24 cellular contexts compared by ENCODE assay signal in genomic region chr2:198534756-198535155, GRCh38.
"Had no signal": no experiment of that assay in that cellular context is flagged by ENCODE, and none has a peak within 500 bp of the region (broad histone marks: within the 10 kb centered on the region; RNA-seq: fewer than 3 reads in every experiment).

No MANE protein-coding gene starts in this region.

- H3K9me3 ChIP-seq: colonic mucosa, esophagus muscularis mucosa, esophagus squamous epithelium, gastrocnemius medialis, gastroesophageal sphincter, heart left ventricle had no signal

- H3K27ac ChIP-seq: colonic mucosa, coronary artery, dorsolateral prefrontal cortex, epithelial cell of prostate, esophagus muscularis mucosa, esophagus squamous epithelium, foreskin keratinocyte, gastrocnemius medialis, gastroesophageal sphincter, heart left ventricle, heart right ventricle had no signal

- ATAC-seq: effector memory CD8-positive, alpha-beta T cell; esophagus mucosa; foreskin keratinocyte; gastrocnemius medialis; gastroesophageal sphincter; heart left ventricle; heart right ventricle had no signal

- H3K4me1 ChIP-seq: colonic mucosa, esophagus muscularis mucosa, esophagus squamous epithelium, foreskin keratinocyte, gastrocnemius medialis, gastroesophageal sphincter, heart left ventricle, heart right ventricle had no signal

- H3K27me3 ChIP-seq: colonic mucosa, dorsolateral prefrontal cortex, esophagus muscularis mucosa, esophagus squamous epithelium, foreskin keratinocyte, gastrocnemius medialis, gastroesophageal sphincter, heart left ventricle, heart right ventricle had no signal

- H3K36me3 ChIP-seq: colonic mucosa, esophagus muscularis mucosa, esophagus squamous epithelium, gastrocnemius medialis, gastroesophageal sphincter, heart left ventricle, heart right ventricle had no signal

- DNase-seq: colonic mucosa; cortex of kidney; dermis blood vessel endothelial cell; dorsolateral prefrontal cortex; effector CD4-positive, alpha-beta T cell; effector CD8-positive, alpha-beta T cell; effector memory CD4-positive, alpha-beta T cell; effector memory CD8-positive, alpha-beta T cell; endodermal cell; erythroblast; esophagus squamous epithelium; foreskin fibroblast; foreskin keratinocyte; foreskin melanocyte; gastrocnemius medialis; glutamatergic neuron; head of caudate nucleus; heart left ventricle; heart right ventricle had no signal

- H3K4me3 ChIP-seq: colonic mucosa, coronary artery, dorsolateral prefrontal cortex, esophagus muscularis mucosa, esophagus squamous epithelium, gastrocnemius medialis, gastroesophageal sphincter, heart left ventricle, heart right ventricle had no signal
